23 cellular contexts compared by ENCODE assay signal in the genomic region with DNA sequence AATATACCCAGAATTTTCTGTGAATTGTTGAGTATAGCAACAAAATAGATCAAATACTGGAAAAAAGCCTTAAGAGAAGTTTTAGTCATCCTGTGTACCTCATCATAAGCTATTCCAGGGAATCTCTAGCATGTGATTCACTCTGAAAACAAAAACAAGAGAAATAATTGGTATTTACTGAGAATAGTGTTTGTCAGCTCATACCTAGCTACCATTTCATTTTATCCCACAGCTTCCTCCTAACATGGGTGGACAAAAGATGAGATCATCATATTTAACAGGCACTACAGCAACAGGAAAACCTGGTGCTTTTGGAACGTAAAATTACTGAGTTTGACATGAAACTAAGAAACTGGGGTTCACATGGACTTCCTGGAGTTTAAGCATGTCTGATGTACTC.
DNase-seq lines count a peak whose midpoint lies in the region; ATAC-seq lines count a peak whose summit lies in the region.
"Had no signal": no experiment of that assay in that cellular context is flagged by ENCODE, and none has a peak within 500 bp of the region (broad histone marks: within the 10 kb centered on the region; RNA-seq: fewer than 3 reads in every experiment).

No MANE protein-coding gene starts in this region.

- no peaks in the 10 kb centered on the region for H3K4me1 ChIP-seq in Karpas-422 (ENCODE audit: low read length)
- H3K4me1 ChIP-seq: adrenal gland, gastroesophageal sphincter, parathyroid adenoma, Peyer's patch, testis had no signal

- no peak overlapping the region for H3K9ac ChIP-seq in Karpas-422 (ENCODE audit: low read length)
- H3K9ac ChIP-seq: parathyroid adenoma had no signal

- H3K27me3 ChIP-seq in Karpas-422 (ENCODE audit: low read length), result no peaks in the 10 kb centered on the region
- H3K27me3 ChIP-seq: adrenal gland, gastroesophageal sphincter, Peyer's patch, testis had no signal

- DNase-seq in EH (ENCODE audit: low read depth), result peak; percentile 20
- DNase-seq in NCI-H226, result peak; percentile 9
- DNase-seq in dermis microvascular lymphatic vessel endothelial cell (ENCODE audit: low read depth in 2 of 2), result peak; percentile 2 to 74
- peak; percentile 26 for DNase-seq in pulmonary artery endothelial cell (ENCODE audit: low read depth, low spot score)
- DNase-seq in Karpas-422, result no peak
- DNase-seq: activated CD4-positive, alpha-beta T cell treated with anti-CD3 and anti-CD28 coated beads, Interleukin-2, amount 50 U/mL, for 48 hours; activated gamma-delta T cell treated with Interleukin-2 at 50 U/mL for 16 hours; adrenal gland; caudate nucleus; mesenchymal stem cell; naive thymus-derived CD4-positive, alpha-beta T cell; NCI-H1694; NCI-H2227 treated with DMSO at 0.1 percent for 48 hours; Peyer's patch; stimulated activated naive B cell treated with anti-CD40 and anti-IgM and Interleukin-4, amounts not matched to agents 10 μg/mL and 1 μg/mL and 100 μg/mL, for 72 hours; testis had no signal

- H3K9me3 ChIP-seq in Karpas-422 (ENCODE audit: low read length), result no peaks in the 10 kb centered on the region
- H3K9me3 ChIP-seq: adrenal gland, gastroesophageal sphincter, Peyer's patch, testis had no signal

- H3K79me2 ChIP-seq in Karpas-422 (ENCODE audit: low read length), result no peaks in the 10 kb centered on the region
- H3K79me2 ChIP-seq: parathyroid adenoma had no signal

- no peak overlapping the region for H3K27ac ChIP-seq in Karpas-422 (ENCODE audit: low read length)
- H3K27ac ChIP-seq: adrenal gland, gastroesophageal sphincter, HL-60, parathyroid adenoma, Peyer's patch, SK-N-MC, testis had no signal

- H3K4me3 ChIP-seq in Karpas-422 (ENCODE audit: low read length), result no peak overlapping the region
- H3K4me3 ChIP-seq: adrenal gland, gastroesophageal sphincter, Peyer's patch, SK-N-MC, testis had no signal

- ATAC-seq in GM18909 (IDR thresholded peaks at IDR 0.05; ENCODE audit: poor library complexity, unreplicated experiment), result no peak
- no peak for ATAC-seq in HG02642 (IDR thresholded peaks at IDR 0.05; ENCODE audit: poor library complexity, unreplicated experiment)
- ATAC-seq: gastroesophageal sphincter; naive thymus-derived CD4-positive, alpha-beta T cell; stimulated activated naive B cell treated with anti-CD40 and anti-IgM and Interleukin-4, amounts not matched to agents 10 μg/mL and 1 μg/mL and 100 μg/mL, for 72 hours; WTC11 had no signal

- H3K9me2 ChIP-seq in Karpas-422 (replicated peaks; ENCODE audit: insufficient read depth, low read length), result no peaks in the 10 kb centered on the region

- no peaks in the 10 kb centered on the region for H3K36me3 ChIP-seq in Karpas-422 (ENCODE audit: insufficient read depth, low read length)
- H3K36me3 ChIP-seq: adrenal gland, gastroesophageal sphincter, Peyer's patch had no signal

- no peaks in the 10 kb centered on the region for H4K20me1 ChIP-seq in Karpas-422 (ENCODE audit: insufficient read depth, low read depth, low read length)

- H3K4me2 ChIP-seq in Karpas-422 (ENCODE audit: low read depth, low read length, poor library complexity, severe bottlenecking), result no peak overlapping the region

- H2AFZ ChIP-seq in Karpas-422 (ENCODE audit: low read length), result no peak overlapping the region
- H2AFZ ChIP-seq: parathyroid adenoma had no signal
